10 cellular contexts compared by ENCODE assay signal in genomic region chrX:110420771-110421498, GRCh38.
DNase-seq lines count a peak whose midpoint lies in the region; ATAC-seq and TF ChIP-seq lines count a peak whose summit lies in the region.
"Had no signal": no experiment of that assay in that cellular context is flagged by ENCODE, and none has a peak within 500 bp of the region (broad histone marks: within the 10 kb centered on the region; RNA-seq: fewer than 3 reads in every experiment).

No MANE protein-coding gene starts in this region.

- H3K27me3 Mint-ChIP-seq in MCF 10A (ENCODE audit: insufficient read depth, unreplicated experiment) (peaks cover 91% of the 10 kb centered on the region), endodermal cell (ENCODE audit: insufficient read depth) (peaks cover 59% of the 10 kb centered on the region)

- H3K4me1 Mint-ChIP-seq in MCF 10A (ENCODE audit: insufficient read depth, unreplicated experiment) (no peaks in the 10 kb centered on the region), endodermal cell (peaks cover 28% of the 10 kb centered on the region)
- H3K4me1 Mint-ChIP-seq: naive B cell had no signal

- WGBS in endodermal cell (ENCODE audit: insufficient coverage in 1 of 2, insufficient read length in 1 of 2), 2 experiments: 84 to 87% methylated on average over 5 to 9 of the region's 9 CpGs

- no peaks in the 10 kb centered on the region for H4K20me1 ChIP-seq in MM.1S (ENCODE audit: insufficient read depth, low read length)

- intact Hi-C loops in MCF 10A (cut with micrococcal nuclease) (no loop called here), breast epithelium (cut with DNase I; ENCODE audit: low total_unique reads) (no loop called here)

- no peaks in the 10 kb centered on the region for H3K79me2 ChIP-seq in MM.1S (ENCODE audit: low read length)

- CTCF ChIA-PET in MCF 10A (lab: Yijun Ruan, JAX): interaction anchor here (1.0 to 21.0 kb wide), 4 partner anchors 12 to 824 kb away, joined by 3 to 432 read pairs (median 20); no protein-coding TSS in a partner anchor

- H3K9ac ChIP-seq in MM.1S (ENCODE audit: low read length): no peak overlapping the region
- H3K9ac ChIP-seq in endodermal cell (ENCODE audit: extremely low read depth, low read length, poor library complexity, severe bottlenecking): no peak overlapping the region

- H3K4me2 ChIP-seq in MM.1S (ENCODE audit: low read depth, low read length): no peak overlapping the region

- TF ChIP-seq CTCF in MCF 10A (IDR thresholded peaks at IDR 0.05; ENCODE audit: unreplicated experiment): no peak
- TF ChIP-seq CTCF in breast epithelium (IDR thresholded peaks at IDR 0.05): no peak
- TF ChIP-seq CTCF in MM.1S (IDR thresholded peaks at IDR 0.05; ENCODE audit: low read length): peak; percentile 48
- peak; percentile 72 for TF ChIP-seq CTCF in endodermal cell (conservative IDR thresholded peaks at IDR 0.05)

- no peaks in the 10 kb centered on the region for H3F3A ChIP-seq in MM.1S (ENCODE audit: insufficient read depth, low read length)

- no peak for ATAC-seq in HG03097 (IDR thresholded peaks at IDR 0.05; ENCODE audit: low FRiP score, unreplicated experiment)

- H3K9me3 ChIP-seq in breast epithelium: no peaks in the 10 kb centered on the region
- no peaks in the 10 kb centered on the region for H3K9me3 ChIP-seq in MM.1S (replicated peaks; ENCODE audit: insufficient read depth, low read length)
- no peaks in the 10 kb centered on the region for H3K9me3 ChIP-seq in endodermal cell (ENCODE audit: control insufficient read depth, low read length)

- H3K36me3 ChIP-seq in breast epithelium (no peaks in the 10 kb centered on the region), MM.1S (replicated peaks; ENCODE audit: insufficient read depth, low read length) (no peaks in the 10 kb centered on the region), endodermal cell (ENCODE audit: control insufficient read depth, insufficient read depth, low read length) (no peaks in the 10 kb centered on the region)

- no peak for TF ChIP-seq POLR2A in breast epithelium (IDR thresholded peaks at IDR 0.05)

- no peak overlapping the region for H3K4me3 Mint-ChIP-seq in MCF 10A (ENCODE audit: unreplicated experiment)
- no peak overlapping the region for H3K4me3 Mint-ChIP-seq in endodermal cell
- H3K4me3 Mint-ChIP-seq: naive B cell; T-helper 1 cell treated with Interleukin-12 subunit alpha and Interleukin-12 subunit beta and Interleukin-4 antibody, amounts not matched to agents 30 μg/mL and 1 μg/mL, for 36 hours had no signal

- H3K9me2 ChIP-seq in MM.1S (replicated peaks; ENCODE audit: insufficient read depth, low read length): no peaks in the 10 kb centered on the region

- H3K4me1 ChIP-seq in breast epithelium (no peaks in the 10 kb centered on the region), MM.1S (ENCODE audit: low read length) (peaks cover 3% of the 10 kb centered on the region), endodermal cell (ENCODE audit: control insufficient read depth, insufficient read depth, low read length) (no peaks in the 10 kb centered on the region)

- H3K27me3 ChIP-seq in breast epithelium: peaks cover 0 to 66% of the 10 kb centered on the region in 2 donors
- no peaks in the 10 kb centered on the region for H3K27me3 ChIP-seq in MM.1S (replicated peaks; ENCODE audit: insufficient read depth, low read length)
- no peaks in the 10 kb centered on the region for H3K27me3 ChIP-seq in endodermal cell (ENCODE audit: control insufficient read depth, insufficient read depth, low read length, poor library complexity, severe bottlenecking)

- no peak overlapping the region for H2AFZ ChIP-seq in MM.1S (ENCODE audit: low read length)

- H3K9me3 Mint-ChIP-seq in MCF 10A (ENCODE audit: unreplicated experiment): no peaks in the 10 kb centered on the region
- H3K9me3 Mint-ChIP-seq in endodermal cell: no peaks in the 10 kb centered on the region
- H3K9me3 Mint-ChIP-seq: naive B cell; T-helper 1 cell treated with Interleukin-12 subunit alpha and Interleukin-12 subunit beta and Interleukin-4 antibody, amounts not matched to agents 30 μg/mL and 1 μg/mL, for 36 hours had no signal

- BruUV-seq in MCF 10A (replicated peaks; lab: Mats Ljungman, UMichigan): no TSS peak

- no peaks in the 10 kb centered on the region for H3K36me3 Mint-ChIP-seq in MCF 10A (ENCODE audit: insufficient read depth, unreplicated experiment)
- no peaks in the 10 kb centered on the region for H3K36me3 Mint-ChIP-seq in endodermal cell (ENCODE audit: low read depth)
- H3K36me3 Mint-ChIP-seq: naive B cell had no signal

- H3K4me3 ChIP-seq in breast epithelium (no peak overlapping the region), MM.1S (ENCODE audit: low read length) (no peak overlapping the region), endodermal cell (ENCODE audit: low read length) (no peak overlapping the region)

- H3K27ac ChIP-seq in breast epithelium (no peak overlapping the region), MM.1S (ENCODE audit: low read length) (no peak overlapping the region), endodermal cell (ENCODE audit: low read depth, low read length) (no peak overlapping the region), substantia nigra (ENCODE audit: low read depth, low read length, poor library complexity, severe bottlenecking) (no peak overlapping the region)

- POLR2A ChIA-PET in MCF 10A (lab: Yijun Ruan, JAX): interaction anchor here (1.3 kb wide), 1 partner anchor 102 kb away, joined by 4 read pairs; no protein-coding TSS in a partner anchor

- DNase-seq in MCF 10A (ENCODE audit: unreplicated experiment) (peak; percentile 36), breast epithelium (ENCODE audit: low spot score in 2 of 2) (no peak), MM.1S (peak; percentile 23), endodermal cell (no peak), substantia nigra (lab: John Stamatoyannopoulos, UW) (peak in 39 of 49 donors; percentile 5 to 64 (median 37))
- DNase-seq in activated CD4-positive, alpha-beta T cell treated with anti-CD3 and anti-CD28 coated beads, Interleukin-2, amount 50 U/mL, for 48 hours: no peak
- no peak for DNase-seq in stimulated activated CD4-positive, alpha-beta T cell treated with anti-CD3 and anti-CD28 coated beads, Interleukin-4, amount 100 ng/mL, for 24 hours
- DNase-seq: naive B cell had no signal

- no peak overlapping the region for H3K27ac Mint-ChIP-seq in MCF 10A (ENCODE audit: low read depth, unreplicated experiment)
- no peak overlapping the region for H3K27ac Mint-ChIP-seq in endodermal cell
- H3K27ac Mint-ChIP-seq: naive B cell; T-helper 1 cell treated with Interleukin-12 subunit alpha and Interleukin-12 subunit beta and Interleukin-4 antibody, amounts not matched to agents 30 μg/mL and 1 μg/mL, for 36 hours had no signal

Comparison
In these comparisons a context has a peak if more than half of its experiments do, and no peak if none do; other contexts are left out.
1. DNase-seq: peak in MCF 10A (single experiment), MM.1S (single experiment) and substantia nigra (39 of 49); none in breast epithelium (0 of 2), endodermal cell (single experiment), activated CD4-positive, alpha-beta T cell treated with anti-CD3 and anti-CD28 coated beads, Interleukin-2, amount 50 U/mL, for 48 hours (0 of 2) and stimulated activated CD4-positive, alpha-beta T cell treated with anti-CD3 and anti-CD28 coated beads, Interleukin-4, amount 100 ng/mL, for 24 hours (single experiment).
2. CTCF ChIP-seq: peak in MM.1S (single experiment) and endodermal cell (single experiment); none in MCF 10A (single experiment) and breast epithelium (0 of 3).